Comparison of ENCODE assay signal across 1 cellular context in the genomic region with DNA sequence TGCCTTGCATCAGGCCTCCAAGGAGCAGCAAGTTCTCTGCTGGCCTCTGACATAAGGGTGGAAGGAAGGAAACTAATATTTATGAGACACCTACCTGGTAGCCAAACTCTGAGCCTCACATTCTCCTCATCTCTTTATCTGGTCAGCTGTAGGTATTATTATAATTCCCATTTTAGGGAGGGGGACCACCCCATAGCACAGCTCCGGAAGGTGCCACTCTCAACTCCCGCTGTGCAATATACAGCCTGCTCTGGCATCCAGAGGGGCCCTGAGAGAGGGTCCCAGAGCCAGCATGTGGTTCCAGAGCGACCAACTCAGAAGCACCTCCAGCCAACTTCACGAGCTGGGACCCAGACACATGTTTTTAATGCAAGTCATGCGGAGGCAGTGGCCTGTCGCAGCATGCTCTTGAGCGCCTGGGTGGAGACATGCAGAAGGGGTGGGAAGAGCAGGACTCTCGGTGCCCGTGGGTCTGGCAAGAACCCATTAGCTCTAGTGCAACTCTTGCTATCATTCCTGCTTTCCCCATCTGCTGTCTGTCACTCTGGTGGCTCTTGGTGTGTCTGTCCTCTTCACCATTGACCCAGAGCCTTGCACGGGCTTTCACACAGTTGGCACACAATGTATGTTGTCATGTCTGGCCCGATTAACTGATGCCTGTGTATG.
A peak's percentile ranks its signal among the peaks of the same experiment; 100 is the strongest.
TF ChIP-seq lines count a peak whose summit lies in the region.

No MANE protein-coding gene starts in this region.

TF ChIP-seq in K562, 482 proteins besides CTCF, POLR2A, EP300 and RAD21 (continues in another document):
- TF ChIP-seq ZNF584 (CRISPR knock-in tag; IDR thresholded peaks at IDR 0.05; ENCODE audit: low read depth) (no peak), EWSR1 (IDR thresholded peaks at IDR 0.05; ENCODE audit: borderline replicate concordance, low read depth, partially characterized antibody) (no peak), NCOA1 (IDR thresholded peaks at IDR 0.05; ENCODE audit: low read depth) (no peak), JUN (IDR thresholded peaks at IDR 0.05; ENCODE audit: borderline replicate concordance, low read depth, low read length) (peak; percentile 15; the same call in 1 of the 2 replicates), JUN (CRISPR knock-in tag; IDR thresholded peaks at IDR 0.05; ENCODE audit: borderline replicate concordance) (no peak), PYGO2 (tag; IDR thresholded peaks at IDR 0.05) (no peak), RBM22 (IDR thresholded peaks at IDR 0.05; ENCODE audit: low read depth, low read length, poor library complexity, severe bottlenecking) (no peak), CEBPZ (IDR thresholded peaks at IDR 0.05; ENCODE audit: borderline replicate concordance, low read depth, low read length) (no peak), GTF2E2 (tag; IDR thresholded peaks at IDR 0.05) (no peak), PTBP1 (IDR thresholded peaks at IDR 0.05; ENCODE audit: low read depth, low read length) (no peak), ESRRA (IDR thresholded peaks at IDR 0.05; ENCODE audit: borderline replicate concordance, low read depth) (no peak), GTF2F1 (IDR thresholded peaks at IDR 0.05; ENCODE audit: low read depth, low read length) (no peak), MEF2D (tag; conservative IDR thresholded peaks at IDR 0.05; ENCODE audit: low read depth) (0 out of 2 replicates have a peak, but pooled peaks have one; percentile 25), TEAD2 (tag; IDR thresholded peaks at IDR 0.05) (no peak), ZNF121 (CRISPR knock-in tag; conservative IDR thresholded peaks at IDR 0.05) (no peak), ZNF316 (IDR thresholded peaks at IDR 0.05) (peak; percentile 86), HLTF (IDR thresholded peaks at IDR 0.05) (no peak), ZNF324 (CRISPR knock-in tag; IDR thresholded peaks at IDR 0.05) (no peak), COPS2 (conservative IDR thresholded peaks at IDR 0.05) (no peak), DACH1 (IDR thresholded peaks at IDR 0.05; ENCODE audit: partially characterized antibody) (no peak), POLR3G (IDR thresholded peaks at IDR 0.05; ENCODE audit: extremely low read depth, insufficient read length, insufficient replicate concordance) (no peak), NR4A1 (CRISPR knock-in tag; IDR thresholded peaks at IDR 0.05) (no peak), NR4A1 (tag; IDR thresholded peaks at IDR 0.05) (peak; percentile 76), ZNF41 (CRISPR knock-in tag; conservative IDR thresholded peaks at IDR 0.05) (no peak), SIRT6 (IDR thresholded peaks at IDR 0.05; ENCODE audit: low read depth, low read length) (no peak), FOXK1 (CRISPR knock-in tag; IDR thresholded peaks at IDR 0.05; ENCODE audit: borderline replicate concordance) (no peak), SMARCA4 (IDR thresholded peaks at IDR 0.05) (peak; percentile 41; the same call in 1 of the 2 replicates), POLR2B (IDR thresholded peaks at IDR 0.05; ENCODE audit: low read depth, partially characterized antibody) (no peak), TAF1 (IDR thresholded peaks at IDR 0.05; ENCODE audit: control insufficient read depth, extremely low read depth, insufficient read depth, low read length, severe bottlenecking) (no peak), RERE (CRISPR knock-in tag; IDR thresholded peaks at IDR 0.05; ENCODE audit: borderline replicate concordance) (no peak), POLR2H (tag; IDR thresholded peaks at IDR 0.05; ENCODE audit: low read depth) (no peak), HSF4 (CRISPR knock-in tag; IDR thresholded peaks at IDR 0.05; ENCODE audit: borderline replicate concordance) (no peak), POU5F1 (IDR thresholded peaks at IDR 0.05; ENCODE audit: borderline replicate concordance, low read depth, low read length, partially characterized antibody) (no peak), MTA1 (IDR thresholded peaks at IDR 0.05; ENCODE audit: borderline replicate concordance) (no peak), PRMT5 (CRISPR knock-in tag; IDR thresholded peaks at IDR 0.05) (no peak), ZNF511 (CRISPR knock-in tag; IDR thresholded peaks at IDR 0.05) (peak; percentile 84; the same call in 1 of the 2 replicates)
- TF ChIP-seq, protein P1, sequence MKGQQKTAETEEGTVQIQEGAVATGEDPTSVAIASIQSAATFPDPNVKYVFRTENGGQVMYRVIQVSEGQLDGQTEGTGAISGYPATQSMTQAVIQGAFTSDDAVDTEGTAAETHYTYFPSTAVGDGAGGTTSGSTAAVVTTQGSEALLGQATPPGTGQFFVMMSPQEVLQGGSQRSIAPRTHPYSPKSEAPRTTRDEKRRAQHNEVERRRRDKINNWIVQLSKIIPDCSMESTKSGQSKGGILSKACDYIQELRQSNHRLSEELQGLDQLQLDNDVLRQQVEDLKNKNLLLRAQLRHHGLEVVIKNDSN (CRISPR knock-in tag; IDR thresholded peaks at IDR 0.05): no peak
- TF ChIP-seq, protein P2, sequence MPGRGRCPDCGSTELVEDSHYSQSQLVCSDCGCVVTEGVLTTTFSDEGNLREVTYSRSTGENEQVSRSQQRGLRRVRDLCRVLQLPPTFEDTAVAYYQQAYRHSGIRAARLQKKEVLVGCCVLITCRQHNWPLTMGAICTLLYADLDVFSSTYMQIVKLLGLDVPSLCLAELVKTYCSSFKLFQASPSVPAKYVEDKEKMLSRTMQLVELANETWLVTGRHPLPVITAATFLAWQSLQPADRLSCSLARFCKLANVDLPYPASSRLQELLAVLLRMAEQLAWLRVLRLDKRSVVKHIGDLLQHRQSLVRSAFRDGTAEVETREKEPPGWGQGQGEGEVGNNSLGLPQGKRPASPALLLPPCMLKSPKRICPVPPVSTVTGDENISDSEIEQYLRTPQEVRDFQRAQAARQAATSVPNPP (IDR thresholded peaks at IDR 0.05; ENCODE audit: borderline replicate concordance, insufficient read depth, insufficient read length): no peak
- TF ChIP-seq, protein P3, sequence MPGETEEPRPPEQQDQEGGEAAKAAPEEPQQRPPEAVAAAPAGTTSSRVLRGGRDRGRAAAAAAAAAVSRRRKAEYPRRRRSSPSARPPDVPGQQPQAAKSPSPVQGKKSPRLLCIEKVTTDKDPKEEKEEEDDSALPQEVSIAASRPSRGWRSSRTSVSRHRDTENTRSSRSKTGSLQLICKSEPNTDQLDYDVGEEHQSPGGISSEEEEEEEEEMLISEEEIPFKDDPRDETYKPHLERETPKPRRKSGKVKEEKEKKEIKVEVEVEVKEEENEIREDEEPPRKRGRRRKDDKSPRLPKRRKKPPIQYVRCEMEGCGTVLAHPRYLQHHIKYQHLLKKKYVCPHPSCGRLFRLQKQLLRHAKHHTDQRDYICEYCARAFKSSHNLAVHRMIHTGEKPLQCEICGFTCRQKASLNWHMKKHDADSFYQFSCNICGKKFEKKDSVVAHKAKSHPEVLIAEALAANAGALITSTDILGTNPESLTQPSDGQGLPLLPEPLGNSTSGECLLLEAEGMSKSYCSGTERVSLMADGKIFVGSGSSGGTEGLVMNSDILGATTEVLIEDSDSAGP (CRISPR knock-in tag; IDR thresholded peaks at IDR 0.05): no peak
- TF ChIP-seq, protein P4, sequence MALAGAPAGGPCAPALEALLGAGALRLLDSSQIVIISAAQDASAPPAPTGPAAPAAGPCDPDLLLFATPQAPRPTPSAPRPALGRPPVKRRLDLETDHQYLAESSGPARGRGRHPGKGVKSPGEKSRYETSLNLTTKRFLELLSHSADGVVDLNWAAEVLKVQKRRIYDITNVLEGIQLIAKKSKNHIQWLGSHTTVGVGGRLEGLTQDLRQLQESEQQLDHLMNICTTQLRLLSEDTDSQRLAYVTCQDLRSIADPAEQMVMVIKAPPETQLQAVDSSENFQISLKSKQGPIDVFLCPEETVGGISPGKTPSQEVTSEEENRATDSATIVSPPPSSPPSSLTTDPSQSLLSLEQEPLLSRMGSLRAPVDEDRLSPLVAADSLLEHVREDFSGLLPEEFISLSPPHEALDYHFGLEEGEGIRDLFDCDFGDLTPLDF (CRISPR knock-in tag; IDR thresholded peaks at IDR 0.05): 0 out of 2 replicates have a peak, but pooled peaks have one; percentile 45
- TF ChIP-seq, protein P5, sequence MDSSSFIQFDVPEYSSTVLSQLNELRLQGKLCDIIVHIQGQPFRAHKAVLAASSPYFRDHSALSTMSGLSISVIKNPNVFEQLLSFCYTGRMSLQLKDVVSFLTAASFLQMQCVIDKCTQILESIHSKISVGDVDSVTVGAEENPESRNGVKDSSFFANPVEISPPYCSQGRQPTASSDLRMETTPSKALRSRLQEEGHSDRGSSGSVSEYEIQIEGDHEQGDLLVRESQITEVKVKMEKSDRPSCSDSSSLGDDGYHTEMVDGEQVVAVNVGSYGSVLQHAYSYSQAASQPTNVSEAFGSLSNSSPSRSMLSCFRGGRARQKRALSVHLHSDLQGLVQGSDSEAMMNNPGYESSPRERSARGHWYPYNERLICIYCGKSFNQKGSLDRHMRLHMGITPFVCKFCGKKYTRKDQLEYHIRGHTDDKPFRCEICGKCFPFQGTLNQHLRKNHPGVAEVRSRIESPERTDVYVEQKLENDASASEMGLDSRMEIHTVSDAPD (CRISPR knock-in tag; IDR thresholded peaks at IDR 0.05): no peak
- TF ChIP-seq, protein P6, sequence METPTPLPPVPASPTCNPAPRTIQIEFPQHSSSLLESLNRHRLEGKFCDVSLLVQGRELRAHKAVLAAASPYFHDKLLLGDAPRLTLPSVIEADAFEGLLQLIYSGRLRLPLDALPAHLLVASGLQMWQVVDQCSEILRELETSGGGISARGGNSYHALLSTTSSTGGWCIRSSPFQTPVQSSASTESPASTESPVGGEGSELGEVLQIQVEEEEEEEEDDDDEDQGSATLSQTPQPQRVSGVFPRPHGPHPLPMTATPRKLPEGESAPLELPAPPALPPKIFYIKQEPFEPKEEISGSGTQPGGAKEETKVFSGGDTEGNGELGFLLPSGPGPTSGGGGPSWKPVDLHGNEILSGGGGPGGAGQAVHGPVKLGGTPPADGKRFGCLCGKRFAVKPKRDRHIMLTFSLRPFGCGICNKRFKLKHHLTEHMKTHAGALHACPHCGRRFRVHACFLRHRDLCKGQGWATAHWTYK (CRISPR knock-in tag; IDR thresholded peaks at IDR 0.05): no peak
- TF ChIP-seq, protein P7, sequence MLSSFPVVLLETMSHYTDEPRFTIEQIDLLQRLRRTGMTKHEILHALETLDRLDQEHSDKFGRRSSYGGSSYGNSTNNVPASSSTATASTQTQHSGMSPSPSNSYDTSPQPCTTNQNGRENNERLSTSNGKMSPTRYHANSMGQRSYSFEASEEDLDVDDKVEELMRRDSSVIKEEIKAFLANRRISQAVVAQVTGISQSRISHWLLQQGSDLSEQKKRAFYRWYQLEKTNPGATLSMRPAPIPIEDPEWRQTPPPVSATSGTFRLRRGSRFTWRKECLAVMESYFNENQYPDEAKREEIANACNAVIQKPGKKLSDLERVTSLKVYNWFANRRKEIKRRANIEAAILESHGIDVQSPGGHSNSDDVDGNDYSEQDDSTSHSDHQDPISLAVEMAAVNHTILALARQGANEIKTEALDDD (IDR thresholded peaks at IDR 0.05): no peak
